10 cellular contexts compared by ENCODE assay signal in genomic region chr20:46709055-46709458, GRCh38. TPM values are rescaled to one million over a fixed set of nuclear protein-coding genes. Genes with fewer than 3 reads are reported as not detected.
DNase-seq lines count a peak whose midpoint lies in the region; ATAC-seq and TF ChIP-seq lines count a peak whose summit lies in the region.
"Had no signal": no experiment of that assay in that cellular context is flagged by ENCODE, and none has a peak within 500 bp of the region (broad histone marks: within the 10 kb centered on the region; RNA-seq: fewer than 3 reads in every experiment).

No MANE protein-coding gene starts in this region.

- H3K4me1 ChIP-seq in lower lobe of right lung (peaks cover 16% of the 10 kb centered on the region), thoracic aorta (ENCODE audit: control insufficient read depth in 1 of 2, low read depth in 2 of 2) (peaks cover 3 to 33% of the 10 kb centered on the region in 2 donors)

- H3K9me3 ChIP-seq in lower lobe of right lung: no peaks in the 10 kb centered on the region
- peaks cover 5% of the 10 kb centered on the region for H3K9me3 ChIP-seq in thoracic aorta

- DNase-seq in DMS53 (lab: John Stamatoyannopoulos, UW): peak; percentile 33
- DNase-seq in DMS53 treated with DMSO at 0.1 percent for 48 hours (lab: John Stamatoyannopoulos, UW; ENCODE audit: unreplicated experiment): no peak
- no peak for DNase-seq in cardiac fibroblast (ENCODE audit: low read depth in 2 of 2)
- no peak for DNase-seq in lower lobe of right lung
- no peak for DNase-seq in thoracic aorta (ENCODE audit: low spot score)
- no peak for DNase-seq in posterior vena cava (ENCODE audit: low spot score)
- DNase-seq in NCI-H1105 treated with DMSO at 0.1 percent for 48 hours (lab: John Stamatoyannopoulos, UW): no peak
- no peak for DNase-seq in NCI-H1417 (lab: John Stamatoyannopoulos, UW)
- DNase-seq: activated CD4-positive, alpha-beta T cell treated with anti-CD3 and anti-CD28 coated beads for 1 hour; Karpas-422 had no signal

- peak overlapping the region; percentile 83 for H3K27ac ChIP-seq in lower lobe of right lung
- peak overlapping the region; percentile 67 to 76 for H3K27ac ChIP-seq in thoracic aorta

- TF ChIP-seq CTCF in cardiac fibroblast (IDR thresholded peaks at IDR 0.05; ENCODE audit: low read depth, low read length): no peak
- TF ChIP-seq CTCF in lower lobe of right lung (IDR thresholded peaks at IDR 0.05): no peak
- no peak for TF ChIP-seq CTCF in thoracic aorta (IDR thresholded peaks at IDR 0.05)

- H3K27me3 ChIP-seq in lower lobe of right lung (ENCODE audit: low read depth) (no peaks in the 10 kb centered on the region), thoracic aorta (replicated peaks; ENCODE audit: insufficient read depth) (no peaks in the 10 kb centered on the region)

- H3K36me3 ChIP-seq in lower lobe of right lung (no peaks in the 10 kb centered on the region), thoracic aorta (no peaks in the 10 kb centered on the region)

- intact Hi-C loops in lower lobe of right lung (cut with DNase I) (no loop called here), posterior vena cava (cut with DNase I) (no loop called here)

- peak; percentile 4 to 5 for ATAC-seq in lower lobe of right lung
- ATAC-seq in thoracic aorta (ENCODE audit: insufficient number of reproducible peaks, low FRiP score, low read depth): no peak

- H3K4me3 ChIP-seq in cardiac fibroblast (replicated peaks in 1 of 2; ENCODE audit: low read depth in 2 of 2, low read length in 2 of 2) (peak overlapping the region; percentile 13 to 69), lower lobe of right lung (peak overlapping the region; percentile 70), thoracic aorta (peak overlapping the region; percentile 78)

RNA-seq across cellular contexts. Expression of gene SLC2A10, which starts 0.4 kb away (rescaled TPM):
- 11.5 TPM for total RNA-seq in lower lobe of right lung
- total RNA-seq in thoracic aorta: 10 to 100 TPM; 19.8 to 49.0 TPM
- 10 to 100 TPM; 14.2 to 19.2 TPM for total RNA-seq in posterior vena cava

RNA-seq across cellular contexts. Expression of gene TP53RK, which starts 19.8 kb away (rescaled TPM):
- total RNA-seq in lower lobe of right lung (11.9 TPM), thoracic aorta (10 to 100 TPM; 19.3 to 19.9 TPM), posterior vena cava (10 to 100 TPM in 1 of 2 donors, 1 to 10 TPM in 1; 9.5 to 12.4 TPM)

RNA-seq across cellular contexts. Expression of gene SLC13A3, which starts 57.8 kb away (rescaled TPM):
- total RNA-seq in lower lobe of right lung: 2.0 TPM
- 1 to 10 TPM; 3.2 to 4.9 TPM for total RNA-seq in thoracic aorta
- total RNA-seq in posterior vena cava: 1 to 10 TPM; 1.7 to 2.3 TPM
